11 cellular contexts compared by ENCODE assay signal in the genomic region with DNA sequence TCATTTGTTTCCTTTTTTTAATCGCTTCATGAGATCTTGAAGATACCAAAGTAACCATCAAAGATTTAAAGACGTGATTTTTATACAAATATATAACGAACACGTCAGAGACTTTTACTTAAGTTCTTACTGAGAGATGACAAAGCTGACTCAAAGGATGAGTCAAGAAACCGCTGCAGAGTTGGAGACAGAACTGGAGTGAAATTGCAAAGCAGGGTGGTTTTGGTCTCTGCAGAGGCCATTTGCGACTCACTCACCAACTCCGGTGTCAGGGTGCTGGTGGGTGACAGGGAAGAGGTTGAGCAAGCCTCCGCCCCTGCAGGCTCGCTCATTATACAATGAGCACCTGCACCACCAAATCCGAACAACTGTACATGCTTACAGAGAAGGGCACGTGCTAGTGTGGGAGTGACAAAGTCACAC.
DNase-seq lines count a peak whose midpoint lies in the region; ATAC-seq, FAIRE-seq and TF ChIP-seq lines count a peak whose summit lies in the region.
"Had no signal": no experiment of that assay in that cellular context is flagged by ENCODE, and none has a peak within 500 bp of the region (broad histone marks: within the 10 kb centered on the region; RNA-seq: fewer than 3 reads in every experiment).

No MANE protein-coding gene starts in this region.

- H3K27ac ChIP-seq in PC-3 (ENCODE audit: low read length) (peak overlapping the region; percentile 99), astrocyte (ENCODE audit: low read depth, low read length) (peak overlapping the region; percentile 79), spleen (no peak overlapping the region), stomach (no peak overlapping the region)
- H3K27ac ChIP-seq: parathyroid adenoma, SK-N-MC had no signal

- H3K9me2 ChIP-seq in PC-3 (replicated peaks; ENCODE audit: low read length): no peaks in the 10 kb centered on the region

- H4K20me1 ChIP-seq in PC-3 (ENCODE audit: low read length): no peaks in the 10 kb centered on the region
- peaks cover 73% of the 10 kb centered on the region for H4K20me1 ChIP-seq in astrocyte (ENCODE audit: insufficient read depth, low read length)

- no peaks in the 10 kb centered on the region for H3F3A ChIP-seq in PC-3 (ENCODE audit: low read length, unreplicated experiment)

- H3K9ac ChIP-seq in PC-3 (ENCODE audit: low read length) (peak overlapping the region; percentile 87), astrocyte (ENCODE audit: low read length) (peak overlapping the region; percentile 68)
- H3K9ac ChIP-seq: parathyroid adenoma had no signal

- H3K9me3 Mint-ChIP-seq in astrocyte (ENCODE audit: unreplicated experiment): peaks cover 3% of the 10 kb centered on the region

- TF ChIP-seq EP300 in stomach (IDR thresholded peaks at IDR 0.05): no peak

- H3K4me3 ChIP-seq in PC-3 (ENCODE audit: low read length) (peak overlapping the region; percentile 24; the same call in 1 of the 2 replicates), astrocyte (ENCODE audit: insufficient read depth, low read depth, low read length) (peak overlapping the region; percentile 17), spleen (no peak overlapping the region), stomach (no peak overlapping the region)
- H3K4me3 ChIP-seq: SK-N-MC had no signal

- intact Hi-C loops in PC-3 (cut with micrococcal nuclease): loop anchor here (1.0 to 5.0 kb wide), 3 partner anchors 28 to 200 kb away; no protein-coding TSS in a partner anchor
- intact Hi-C loops in spleen (cut with DNase I; ENCODE audit: low total_unique reads): no loop called here
- intact Hi-C loops in stomach (cut with DNase I; ENCODE audit: low total_unique reads): no loop called here

- FAIRE-seq in astrocyte (lab: Jason Lieb, UNC): peak; percentile 98

- H3K79me2 ChIP-seq in PC-3 (ENCODE audit: low read length): peaks cover 12% of the 10 kb centered on the region; the same call in 1 of the 2 replicates
- H3K79me2 ChIP-seq in astrocyte (ENCODE audit: insufficient read depth, low read length): peaks cover 25% of the 10 kb centered on the region

- no peak for TF ChIP-seq CTCF in PC-3 (conservative IDR thresholded peaks at IDR 0.05; ENCODE audit: low read depth, low read length)
- TF ChIP-seq CTCF in astrocyte (IDR thresholded peaks at IDR 0.05; ENCODE audit: insufficient read depth, low read depth, low read length): no peak
- no peak for TF ChIP-seq CTCF in spleen (IDR thresholded peaks at IDR 0.05 in 8 of 11, conservative IDR thresholded peaks at IDR 0.05 in 3 of 11)
- no peak for TF ChIP-seq CTCF in stomach (IDR thresholded peaks at IDR 0.05)

- H3K27me3 ChIP-seq in PC-3 (ENCODE audit: low read length): no peaks in the 10 kb centered on the region
- H3K27me3 ChIP-seq in astrocyte (ENCODE audit: insufficient read depth, low read length): no peaks in the 10 kb centered on the region
- H3K27me3 ChIP-seq in spleen (replicated peaks in 1 of 7): no peaks in the 10 kb centered on the region
- H3K27me3 ChIP-seq in stomach: no peaks in the 10 kb centered on the region

- H3K4me3 Mint-ChIP-seq in astrocyte (ENCODE audit: unreplicated experiment): peak overlapping the region; percentile 66

- H3K9me3 ChIP-seq in PC-3 (ENCODE audit: low read length): no peaks in the 10 kb centered on the region
- H3K9me3 ChIP-seq in astrocyte (ENCODE audit: insufficient read depth, low read depth, low read length): no peaks in the 10 kb centered on the region
- no peaks in the 10 kb centered on the region for H3K9me3 ChIP-seq in spleen
- no peaks in the 10 kb centered on the region for H3K9me3 ChIP-seq in stomach

- BruUV-seq in PC-3 (replicated peaks; lab: Mats Ljungman, UMichigan): TSS peak; percentile 27

- H3K27me3 Mint-ChIP-seq in astrocyte (ENCODE audit: low read depth, unreplicated experiment): no peaks in the 10 kb centered on the region

- peaks cover 21% of the 10 kb centered on the region for H3K36me3 Mint-ChIP-seq in astrocyte (ENCODE audit: low read depth, unreplicated experiment)

- TF ChIP-seq POLR2A in spleen (IDR thresholded peaks at IDR 0.05): no peak
- no peak for TF ChIP-seq POLR2A in stomach (IDR thresholded peaks at IDR 0.05)

- 76 to 88% (median 83%) methylated on average over 11 of the region's 11 CpGs for whole genome bisulfite sequencing in spleen, 5 donors
- 85 to 92% (median 89%) methylated on average over 11 of the region's 11 CpGs for WGBS in stomach, 5 donors

- peak overlapping the region; percentile 41 for H3K27ac Mint-ChIP-seq in astrocyte (ENCODE audit: unreplicated experiment)

- H3K4me1 ChIP-seq in PC-3 (ENCODE audit: insufficient read depth, low read length): peaks cover 33% of the 10 kb centered on the region
- H3K4me1 ChIP-seq in astrocyte (ENCODE audit: insufficient read depth, low read length): peaks cover 22% of the 10 kb centered on the region
- H3K4me1 ChIP-seq in spleen: no peaks in the 10 kb centered on the region
- no peaks in the 10 kb centered on the region for H3K4me1 ChIP-seq in stomach
- H3K4me1 ChIP-seq: parathyroid adenoma had no signal

- CTCF ChIA-PET in PC-3 (lab: Charles Lee): no interaction called here

- H3K4me1 Mint-ChIP-seq in astrocyte (ENCODE audit: low read depth, unreplicated experiment): peaks cover 22% of the 10 kb centered on the region

- POLR2A ChIA-PET in PC-3 (lab: Charles Lee; ENCODE audit: unreplicated experiment): no interaction called here

- DNase-seq in EL: peak; percentile 90
- DNase-seq in PC-3: peak; percentile 95
- peak; percentile 90 for DNase-seq in astrocyte (ENCODE audit: low read depth)
- DNase-seq in spleen: peak; percentile 61
- DNase-seq in stomach: no peak
- DNase-seq in COLO829 (ENCODE audit: low spot score): no peak

- H3K36me3 ChIP-seq in PC-3 (ENCODE audit: low read depth, low read length) (peaks cover 20% of the 10 kb centered on the region; the same call in 1 of the 2 replicates), astrocyte (ENCODE audit: insufficient read depth, low read length) (peaks cover 8% of the 10 kb centered on the region), spleen (peaks cover 0 to 100% (median 61%) of the 10 kb centered on the region in 6 donors), stomach (peaks cover 14 to 95% (median 92%) of the 10 kb centered on the region in 4 donors)

- H2AFZ ChIP-seq in PC-3 (ENCODE audit: low read length) (peak overlapping the region; percentile 29; the same call in 1 of the 2 replicates), astrocyte (ENCODE audit: low read depth, low read length) (no peak overlapping the region)
- H2AFZ ChIP-seq: parathyroid adenoma had no signal

- ATAC-seq in PC-3 (peak; percentile 82), HG03135 (IDR thresholded peaks at IDR 0.05; ENCODE audit: unreplicated experiment) (no peak), HG03571 (IDR thresholded peaks at IDR 0.05; ENCODE audit: unreplicated experiment) (no peak)
- ATAC-seq: esophagus mucosa had no signal

- H3K4me2 ChIP-seq in PC-3 (ENCODE audit: low read length): peak overlapping the region; percentile 69
- peak overlapping the region; percentile 77 for H3K4me2 ChIP-seq in astrocyte (ENCODE audit: low read length)

Comparison
In these comparisons a context has a peak if more than half of its experiments do, and no peak if none do; other contexts are left out.
1. DNase-seq: peak in EL (single experiment), PC-3 (single experiment), astrocyte (single experiment) and spleen (single experiment); none in stomach (single experiment) and COLO829 (single experiment).
2. H3K27ac ChIP-seq: peak in PC-3 (single experiment) and astrocyte (single experiment); none in spleen (0 of 8) and stomach (0 of 5).
3. H3K4me3 ChIP-seq: peak in PC-3 (single experiment) and astrocyte (single experiment); none in spleen (0 of 8) and stomach (0 of 4).